In the genomic region with DNA sequence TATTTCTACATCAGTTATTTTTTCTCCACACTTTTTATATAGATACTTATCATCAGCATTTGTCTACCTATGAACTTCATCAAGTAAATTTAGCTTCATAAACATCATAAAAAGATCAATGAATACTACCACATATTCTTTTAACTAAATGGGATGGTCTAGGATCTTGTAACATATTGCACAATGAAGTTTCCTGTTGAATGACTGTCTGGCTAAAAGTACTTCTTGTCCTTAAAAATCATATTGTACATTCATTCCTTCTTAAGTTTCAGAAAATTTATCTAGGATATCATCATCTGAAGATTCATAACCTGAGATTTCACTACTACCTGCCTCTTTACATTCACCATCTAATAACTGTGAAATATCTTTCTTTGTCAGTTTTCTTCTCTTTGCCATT, we compare ENCODE assay signal across 17 cellular contexts.
"Had no signal": no experiment of that assay in that cellular context is flagged by ENCODE, and none has a peak within 500 bp of the region (broad histone marks: within the 10 kb centered on the region; RNA-seq: fewer than 3 reads in every experiment).

No MANE protein-coding gene starts in this region.

- ATAC-seq: activated naive CD8-positive, alpha-beta T cell treated with anti-CD3 and anti-CD28 coated beads, Interleukin-2, amount 50 U/mL, for 24 hours; activated T-helper 17 cell treated with anti-CD3 and anti-CD28 coated beads, Interleukin-2, amount 50 U/mL, for 72 hours; esophagus mucosa; natural killer cell; SK-N-SH treated with all-trans-retinoic acid at 6 μM for 48 hours had no signal

- H3K27ac ChIP-seq: spleen, VCaP had no signal

- H3K9me3 Mint-ChIP-seq: activated T-helper 17 cell treated with anti-CD3 and anti-CD28 coated beads, Interleukin-2, amount 50 U/mL, for 72 hours; stimulated activated naive CD8-positive, alpha-beta T cell treated with anti-CD3 and anti-CD28 coated beads, Interleukin-15, Interleukin-2, amounts not matched to agents 100 ng/mL and 50 ng/mL, for 24 hours; type B pancreatic cell had no signal

- H3K27me3 Mint-ChIP-seq: activated T-helper 17 cell treated with anti-CD3 and anti-CD28 coated beads, Interleukin-2, amount 50 U/mL, for 72 hours; type B pancreatic cell had no signal

- H3K36me3 ChIP-seq: spleen had no signal

- H3K4me1 ChIP-seq: spleen had no signal

- FAIRE-seq: colon had no signal

- H3K36me3 Mint-ChIP-seq: natural killer cell, type B pancreatic cell had no signal

- H3K4me1 Mint-ChIP-seq: activated naive CD8-positive, alpha-beta T cell treated with anti-CD3 and anti-CD28 coated beads, Interleukin-2, amount 50 U/mL, for 24 hours; natural killer cell had no signal

- H3K27ac Mint-ChIP-seq: activated naive CD8-positive, alpha-beta T cell treated with anti-CD3 and anti-CD28 coated beads, Interleukin-2, amount 50 U/mL, for 24 hours; activated T-helper 17 cell treated with anti-CD3 and anti-CD28 coated beads, Interleukin-2, amount 50 U/mL, for 72 hours; natural killer cell; stimulated activated naive CD8-positive, alpha-beta T cell treated with anti-CD3 and anti-CD28 coated beads, Interleukin-15, Interleukin-2, amounts not matched to agents 100 ng/mL and 50 ng/mL, for 24 hours; type B pancreatic cell had no signal

- H3K27me3 ChIP-seq: spleen had no signal

- H3K4me3 Mint-ChIP-seq: activated naive CD8-positive, alpha-beta T cell treated with anti-CD3 and anti-CD28 coated beads, Interleukin-2, amount 50 U/mL, for 24 hours; activated T-helper 17 cell treated with anti-CD3 and anti-CD28 coated beads, Interleukin-2, amount 50 U/mL, for 72 hours; natural killer cell; stimulated activated naive CD8-positive, alpha-beta T cell treated with anti-CD3 and anti-CD28 coated beads, Interleukin-15, Interleukin-2, amounts not matched to agents 100 ng/mL and 50 ng/mL, for 24 hours; type B pancreatic cell had no signal

- H3K4me3 ChIP-seq: spleen had no signal

- DNase-seq: activated CD4-positive, alpha-beta T cell treated with anti-CD3 and anti-CD28 coated beads for 1 hour; activated CD4-positive, alpha-beta T cell treated with anti-CD3 and anti-CD28 coated beads, Interleukin-2, amount 50 U/mL, for 4 hours; activated naive CD4-positive, alpha-beta T cell treated with Interleukin-2 at 50 U/mL for 16 hours; activated naive CD8-positive, alpha-beta T cell treated with anti-CD3 and anti-CD28 coated beads, Interleukin-2, amount 50 U/mL, for 24 hours; hypothalamus; kidney glomerular epithelial cell; mesendoderm; natural killer cell; nucleus accumbens; spleen had no signal
